In the genomic region with DNA sequence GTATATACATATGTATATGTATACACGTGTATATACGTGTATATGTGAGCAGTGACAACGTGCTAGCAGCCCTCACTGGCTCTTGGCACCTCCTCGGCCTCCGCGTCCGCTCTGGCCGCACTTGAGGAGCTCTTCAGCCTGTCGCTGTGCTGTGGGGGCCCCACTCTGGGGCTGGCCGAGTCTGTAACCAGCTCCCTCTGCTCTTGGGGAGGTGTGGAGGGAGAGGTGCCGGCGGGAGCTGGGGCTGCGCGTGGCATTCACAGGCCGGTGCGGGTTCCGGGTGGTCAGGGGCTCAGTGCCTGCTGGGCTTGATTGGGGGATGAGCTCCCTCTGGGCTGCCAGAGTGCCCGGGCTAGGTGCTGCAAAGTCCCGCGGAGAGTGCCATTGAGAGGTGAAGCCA, we compare ENCODE assay signal across 34 cellular contexts. TPM values are rescaled to one million over a fixed set of nuclear protein-coding genes. Genes with fewer than 3 reads are reported as not detected.
"Had no signal": no experiment of that assay in that cellular context is flagged by ENCODE, and none has a peak within 500 bp of the region (broad histone marks: within the 10 kb centered on the region; RNA-seq: fewer than 3 reads in every experiment).

No MANE protein-coding gene starts in this region.

- H3K4me3 ChIP-seq: adrenal gland, ascending aorta, body of pancreas, breast epithelium, cardiac muscle cell had no signal

- H3K27ac ChIP-seq: adrenal gland, ascending aorta, body of pancreas, brain microvascular endothelial cell, breast epithelium, cardiac muscle cell had no signal

- H3K27me3 ChIP-seq: adrenal gland, ascending aorta, body of pancreas, brain microvascular endothelial cell, breast epithelium, cardiac muscle cell had no signal

- FAIRE-seq: astrocyte, bronchial epithelial cell had no signal

- H3K9me3 ChIP-seq: adrenal gland, ascending aorta, body of pancreas, breast epithelium had no signal

- ATAC-seq: activated naive CD4-positive, alpha-beta T cell treated with anti-CD3 and anti-CD28 coated beads, Interleukin-2, amount 50 U/mL, for 72 hours; activated naive CD8-positive, alpha-beta T cell treated with anti-CD3 and anti-CD28 coated beads, Interleukin-2, amount 50 U/mL, for 24 hours; activated T-cell treated with anti-CD3 and anti-CD28 coated beads, Interleukin-2, amount 50 U/mL, for 4 hours; activated T-cell treated with anti-CD3 and anti-CD28 coated beads, Interleukin-2, amount 50 U/mL, for 72 hours; activated T-helper 17 cell treated with anti-CD3 and anti-CD28 coated beads, Interleukin-2, amount 50 U/mL, for 72 hours; body of pancreas had no signal

- DNase-seq: activated effector memory CD4-positive, alpha-beta T cell treated with anti-CD3 and anti-CD28 coated beads, Interleukin-2, amount 50 U/mL, for 16 hours; activated effector memory CD4-positive, alpha-beta T cell treated with Interleukin-2 at 50 U/mL for 16 hours; activated gamma-delta T cell; activated gamma-delta T cell treated with Interleukin-2 at 50 U/mL for 16 hours; activated naive CD4-positive, alpha-beta T cell; activated naive CD4-positive, alpha-beta T cell treated with anti-CD3 and anti-CD28 coated beads for 36 hours; activated naive CD4-positive, alpha-beta T cell treated with anti-CD3 and anti-CD28 coated beads, Interleukin-2, amount 10 ng/mL, durations not matched to agents 7 days and 5 days; activated naive CD4-positive, alpha-beta T cell treated with anti-CD3 and anti-CD28 coated beads, Interleukin-2, amount 50 U/mL, for 16 hours; activated naive CD4-positive, alpha-beta T cell treated with Interleukin-2 at 50 U/mL for 16 hours; activated naive CD8-positive, alpha-beta T cell treated with anti-CD3 and anti-CD28 coated beads for 36 hours; activated naive CD8-positive, alpha-beta T cell treated with anti-CD3 and anti-CD28 coated beads, Interleukin-2, amount 10 ng/mL, durations not matched to agents 7 days and 5 days; activated naive CD8-positive, alpha-beta T cell treated with anti-CD3 and anti-CD28 coated beads, Interleukin-2, amount 50 U/mL, for 24 hours; activated T-cell treated with anti-CD3 and anti-CD28 coated beads, Interleukin-2, amount 50 U/mL, for 24 hours; activated T-cell treated with anti-CD3 and anti-CD28 coated beads, Interleukin-2, amount 50 U/mL, for 4 hours; activated T-cell treated with anti-CD3 and anti-CD28 coated beads, Interleukin-2, amount 50 U/mL, for 48 hours; activated T-cell treated with anti-CD3 and anti-CD28 coated beads, Interleukin-2, amount 50 U/mL, for 72 hours; adrenal gland; amniotic stem cell; amygdala; anterior cingulate cortex; aorta; body of pancreas; brain microvascular endothelial cell; caudate nucleus; central memory CD4-positive, alpha-beta T cell; cerebellar nuclear complex had no signal

- H3K36me3 ChIP-seq: adrenal gland, breast epithelium, cardiac muscle cell had no signal

- H3K4me1 ChIP-seq: body of pancreas, breast epithelium had no signal

RNA-seq across cellular contexts. Expression of a gene that starts 24.1 kb away (rescaled TPM):
- total RNA-seq: activated naive CD8-positive, alpha-beta T cell treated with anti-CD3 and anti-CD28 coated beads for 36 hours; activated naive CD8-positive, alpha-beta T cell treated with anti-CD3 and anti-CD28 coated beads, Interleukin-2, amount 10 ng/mL, durations not matched to agents 7 days and 5 days; activated T-helper 1 cell treated with anti-CD3 and anti-CD28 coated beads, Interleukin-12 subunit alpha, Interleukin-12 subunit beta, Interleukin-2, Interleukin-4 antibody, amounts not matched to agents 30 ng/mL and 10 ng/mL and 1 ng/mL, durations not matched to agents 14 hours and 24 hours and 36 hours; cardiac muscle cell had no signal
